ENCODE assay signal across 8 cellular contexts in genomic region chr13:41694902-41695301, GRCh38.
DNase-seq lines count a peak whose midpoint lies in the region; ATAC-seq and TF ChIP-seq lines count a peak whose summit lies in the region.

No MANE protein-coding gene starts in this region.

- intact Hi-C loops in sigmoid colon (cut with DNase I): no loop called here

- peaks cover 32% of the 10 kb centered on the region for H3K36me3 Mint-ChIP-seq in activated naive CD4-positive, alpha-beta T cell treated with anti-CD3 and anti-CD28 coated beads, Interleukin-2, amount 50 U/mL, for 24 hours
- H3K36me3 Mint-ChIP-seq in activated naive CD4-positive, alpha-beta T cell treated with anti-CD3 and anti-CD28 coated beads, Interleukin-2, amount 50 U/mL, for 72 hours: peaks cover 0 to 8% of the 10 kb centered on the region in 2 donors

- 6 to 14% methylated on average over 3 of the region's 3 CpGs for WGBS in sigmoid colon, 2 donors

- no peaks in the 10 kb centered on the region for H3K27me3 ChIP-seq in sigmoid colon

- H3K9me3 Mint-ChIP-seq in activated naive CD4-positive, alpha-beta T cell treated with anti-CD3 and anti-CD28 coated beads, Interleukin-2, amount 50 U/mL, for 24 hours: no peaks in the 10 kb centered on the region
- no peaks in the 10 kb centered on the region for H3K9me3 Mint-ChIP-seq in activated naive CD4-positive, alpha-beta T cell treated with anti-CD3 and anti-CD28 coated beads, Interleukin-2, amount 50 U/mL, for 72 hours

- H3K4me3 ChIP-seq in fibroblast of pulmonary artery (replicated peaks; ENCODE audit: low read depth, low read length): no peak overlapping the region
- no peak overlapping the region for H3K4me3 ChIP-seq in sigmoid colon

- TF ChIP-seq EP300 in sigmoid colon (IDR thresholded peaks at IDR 0.05): peak in 3 of 4 donors; percentile 49 to 86 (median 84)

- TF ChIP-seq CTCF in fibroblast of pulmonary artery (IDR thresholded peaks at IDR 0.05; ENCODE audit: low read length, missing control alignments): no peak
- TF ChIP-seq CTCF in sigmoid colon (IDR thresholded peaks at IDR 0.05): no peak

- peaks cover 0 to 31% (median 0%) of the 10 kb centered on the region in 4 donors for H3K36me3 ChIP-seq in sigmoid colon

- no peak overlapping the region for H3K4me3 Mint-ChIP-seq in activated naive CD4-positive, alpha-beta T cell treated with anti-CD3 and anti-CD28 coated beads, Interleukin-2, amount 50 U/mL, for 24 hours

- H3K4me1 ChIP-seq in sigmoid colon: peaks cover 0 to 36% (median 24%) of the 10 kb centered on the region in 4 donors

- H3K4me1 Mint-ChIP-seq in activated naive CD4-positive, alpha-beta T cell treated with anti-CD3 and anti-CD28 coated beads, Interleukin-2, amount 50 U/mL, for 24 hours: peaks cover 11% of the 10 kb centered on the region

- H3K27ac ChIP-seq in sigmoid colon: peak overlapping the region; percentile 55 to 82 (median 74)

- no peak for TF ChIP-seq POLR2A in sigmoid colon (IDR thresholded peaks at IDR 0.05)

- H3K27me3 Mint-ChIP-seq in activated naive CD4-positive, alpha-beta T cell treated with anti-CD3 and anti-CD28 coated beads, Interleukin-2, amount 50 U/mL, for 24 hours: no peaks in the 10 kb centered on the region

- no peak for DNase-seq in activated naive CD4-positive, alpha-beta T cell treated with anti-CD3 and anti-CD28 coated beads, Interleukin-2, amount 50 U/mL, for 72 hours (ENCODE audit: low spot score in 2 of 2)
- DNase-seq in NCI-H69 (lab: John Stamatoyannopoulos, UW) (peak; percentile 86), fibroblast of pulmonary artery (ENCODE audit: low read depth) (peak; percentile 95), sigmoid colon (peak; percentile 85)
- no peak for DNase-seq in activated CD4-positive, alpha-beta T cell treated with anti-CD3 and anti-CD28 coated beads for 1 hour

- H3K9me3 ChIP-seq in sigmoid colon: no peaks in the 10 kb centered on the region

- peak overlapping the region; percentile 46 for H3K27ac Mint-ChIP-seq in activated naive CD4-positive, alpha-beta T cell treated with anti-CD3 and anti-CD28 coated beads, Interleukin-2, amount 50 U/mL, for 24 hours
- no peak overlapping the region for H3K27ac Mint-ChIP-seq in activated naive CD4-positive, alpha-beta T cell treated with anti-CD3 and anti-CD28 coated beads, Interleukin-2, amount 50 U/mL, for 72 hours

- no peak for ATAC-seq in activated naive CD4-positive, alpha-beta T cell treated with anti-CD3 and anti-CD28 coated beads, Interleukin-2, amount 50 U/mL, for 72 hours
- ATAC-seq in HG02852 (IDR thresholded peaks at IDR 0.05; ENCODE audit: unreplicated experiment) (no peak), GM19397 (IDR thresholded peaks at IDR 0.05; ENCODE audit: unreplicated experiment) (no peak)

Comparison
In these comparisons a context has a peak if more than half of its experiments do, and no peak if none do; other contexts are left out.
1. DNase-seq: peak in NCI-H69 (single experiment), fibroblast of pulmonary artery (single experiment) and sigmoid colon (single experiment); none in activated naive CD4-positive, alpha-beta T cell treated with anti-CD3 and anti-CD28 coated beads, Interleukin-2, amount 50 U/mL, for 72 hours (0 of 2) and activated CD4-positive, alpha-beta T cell treated with anti-CD3 and anti-CD28 coated beads for 1 hour (single experiment).